ENCODE assay signal across 11 cellular contexts in genomic region chr1:157626099-157626498, GRCh38. TPM values are rescaled to one million over a fixed set of nuclear protein-coding genes. Genes with fewer than 3 reads are reported as not detected.
DNase-seq lines count a peak whose midpoint lies in the region; ATAC-seq, FAIRE-seq and TF ChIP-seq lines count a peak whose summit lies in the region.
"Had no signal": no experiment of that assay in that cellular context is flagged by ENCODE, and none has a peak within 500 bp of the region (broad histone marks: within the 10 kb centered on the region; RNA-seq: fewer than 3 reads in every experiment).

No MANE protein-coding gene starts in this region.

- H3K4me1 ChIP-seq in keratinocyte (ENCODE audit: control insufficient read depth, extremely low read depth, insufficient read depth, low read length): no peaks in the 10 kb centered on the region
- H3K4me1 ChIP-seq: SJCRH30 had no signal

- H3K9ac ChIP-seq in keratinocyte (ENCODE audit: control insufficient read depth, extremely low read depth, insufficient read depth, low read length): no peak overlapping the region

- ATAC-seq in GM18858 (IDR thresholded peaks at IDR 0.05; ENCODE audit: unreplicated experiment) (no peak), HG03354 (IDR thresholded peaks at IDR 0.05; ENCODE audit: poor library complexity, severe bottlenecking, unreplicated experiment) (no peak)

- FAIRE-seq in GM19239 (lab: Jason Lieb, UNC): peak; percentile 78
- no peak for FAIRE-seq in keratinocyte (lab: Jason Lieb, UNC)
- FAIRE-seq: A204.1 had no signal

- H4K20me1 ChIP-seq in keratinocyte (ENCODE audit: control insufficient read depth, extremely low read depth, insufficient read depth, low read length): no peaks in the 10 kb centered on the region

- H3K4me3 ChIP-seq in keratinocyte (ENCODE audit: control insufficient read depth in 2 of 3, extremely low read depth in 1 of 3, insufficient read depth in 2 of 3, low read depth in 1 of 3, low read length in 3 of 3): no peak overlapping the region
- H3K4me3 ChIP-seq: SJCRH30 had no signal

- DNase-seq in DMS153 treated with DMSO at 0.1 percent for 48 hours (lab: John Stamatoyannopoulos, UW; ENCODE audit: unreplicated experiment) (peak; percentile 4), DMS153 (lab: John Stamatoyannopoulos, UW) (no peak), GM19239 (ENCODE audit: insufficient read length, low spot score) (peak; percentile 17), NCI-H526 treated with DMSO at 0.1 percent for 48 hours (lab: John Stamatoyannopoulos, UW) (peak; percentile 8), keratinocyte (ENCODE audit: low read depth, low spot score) (no peak)
- no peak for DNase-seq in stimulated activated naive CD4-positive, alpha-beta T cell treated with Interleukin-2 at 50 U/mL for 16 hours (lab: John Stamatoyannopoulos, UW)
- DNase-seq: mesenchymal stem cell had no signal

- no peaks in the 10 kb centered on the region for H3K79me2 ChIP-seq in keratinocyte (ENCODE audit: control insufficient read depth, insufficient read depth, low read length)

- no peaks in the 10 kb centered on the region for H3K9me1 ChIP-seq in keratinocyte (ENCODE audit: control insufficient read depth, extremely low read depth, insufficient read depth, low read length)

- TF ChIP-seq CTCF in keratinocyte (optimal IDR thresholded peaks at IDR 0.05 in 1 of 3, IDR thresholded peaks at IDR 0.05 in 1 of 3, conservative IDR thresholded peaks at IDR 0.05 in 1 of 3; ENCODE audit: extremely low read depth in 1 of 3, insufficient read depth in 2 of 3, low read length in 3 of 3): peak; percentile 19 to 35 (median 32)

- dilution Hi-C loops in keratinocyte (cut with MboI; ENCODE audit: extremely low pct_ligation_motif_present, low sequenced_read_pairs): no loop called here

- H2AFZ ChIP-seq in keratinocyte (ENCODE audit: control insufficient read depth, low read length): no peak overlapping the region

- no peaks in the 10 kb centered on the region for H3K27me3 ChIP-seq in keratinocyte (ENCODE audit: control insufficient read depth, extremely low read depth, insufficient read depth, low read length)
- H3K27me3 ChIP-seq: SJCRH30 had no signal

- H3K9me3 ChIP-seq in keratinocyte (ENCODE audit: control insufficient read depth, low read depth, low read length): no peaks in the 10 kb centered on the region
- H3K9me3 ChIP-seq: SJCRH30 had no signal

- H3K27ac ChIP-seq in keratinocyte (ENCODE audit: control insufficient read depth, insufficient read depth, low read length): no peak overlapping the region
- H3K27ac ChIP-seq: SJCRH30 had no signal

- H3K4me2 ChIP-seq in keratinocyte (ENCODE audit: control insufficient read depth, extremely low read depth, insufficient read depth, low read depth, low read length): no peak overlapping the region

- H3K36me3 ChIP-seq in keratinocyte (ENCODE audit: control insufficient read depth in 2 of 2, extremely low read depth in 1 of 2, insufficient read depth in 2 of 2, low read length in 2 of 2): no peaks in the 10 kb centered on the region
- H3K36me3 ChIP-seq: SJCRH30 had no signal

RNA-seq across cellular contexts. Expression of gene FCRL4, which starts 28.2 kb away (rescaled TPM):
- polyA plus RNA-seq in keratinocyte: not detected in 3 replicates
- polyA plus RNA-seq in keratinocyte (2011; ENCODE audit: low read depth): not detected
- not detected in 2 replicates for polyA plus RNA-seq in keratinocyte (2011; cell fraction: cytosol; rRNA removed)
- polyA plus RNA-seq in keratinocyte (2011; cell fraction: nucleus; rRNA removed): not detected in 2 replicates
- polyA plus RNA-seq in keratinocyte (2012; ENCODE audit: low replicate concordance): not detected in 2 replicates
- polyA minus RNA-seq in keratinocyte: not detected in 3 replicates
- polyA minus RNA-seq in keratinocyte (2011; cell fraction: cytosol; rRNA and poly(A)+ RNA removed): not detected
- polyA minus RNA-seq in keratinocyte (2011; cell fraction: nucleus; rRNA and poly(A)+ RNA removed): not detected in 2 replicates

Comparison
In these comparisons a context has a peak if more than half of its experiments do, and no peak if none do; other contexts are left out.
1. DNase-seq: peak in DMS153 treated with DMSO at 0.1 percent for 48 hours (single experiment), GM19239 (single experiment) and NCI-H526 treated with DMSO at 0.1 percent for 48 hours (single experiment); none in DMS153 (single experiment), keratinocyte (single experiment) and stimulated activated naive CD4-positive, alpha-beta T cell treated with Interleukin-2 at 50 U/mL for 16 hours (single experiment).